13 cellular contexts compared by ENCODE assay signal in the genomic region with DNA sequence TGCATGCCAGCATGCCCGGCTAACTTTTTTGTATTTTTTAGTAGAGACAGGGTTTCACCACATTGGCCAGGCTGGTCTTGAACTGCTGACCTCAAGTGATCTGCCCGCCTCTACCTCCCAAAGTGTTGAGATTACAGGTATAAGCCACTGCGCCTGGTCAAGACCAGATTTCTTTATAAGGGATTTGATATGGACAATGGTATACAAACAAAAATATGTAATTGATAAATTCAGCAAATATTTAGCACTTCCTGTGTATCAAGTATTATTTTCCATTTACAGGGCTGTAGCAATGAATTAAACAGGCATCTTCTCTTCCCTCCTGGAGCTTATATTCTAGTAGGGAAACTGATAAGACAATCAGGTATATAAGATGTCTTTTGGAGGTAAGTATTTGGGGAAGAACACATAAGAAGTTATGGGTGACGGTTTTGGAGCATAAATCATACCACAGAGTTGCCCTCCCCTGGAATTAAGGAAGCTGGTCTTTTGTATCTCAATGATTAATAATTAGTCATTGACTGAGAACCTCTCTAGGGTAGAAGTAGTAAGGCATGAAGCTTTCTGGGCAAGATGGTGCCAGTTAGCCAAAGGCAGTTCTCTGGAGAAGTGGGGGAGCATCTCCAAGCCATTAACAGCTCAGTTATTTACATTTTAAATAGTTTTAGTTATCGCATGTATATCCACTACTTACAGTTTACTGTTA.
"Had no signal": no experiment of that assay in that cellular context is flagged by ENCODE, and none has a peak within 500 bp of the region (broad histone marks: within the 10 kb centered on the region; RNA-seq: fewer than 3 reads in every experiment).

No MANE protein-coding gene starts in this region.

- H3K36me3 ChIP-seq: neutrophil, stomach, thoracic aorta had no signal

- H3K9me3 ChIP-seq: neutrophil, stomach, thoracic aorta had no signal

- DNase-seq: activated CD4-positive, alpha-beta T cell treated with anti-CD3 and anti-CD28 coated beads for 48 hours; activated CD8-positive, alpha-beta memory T cell treated with anti-CD3 and anti-CD28 coated beads, Interleukin-2, amount 50 U/mL, for 48 hours; activated CD8-positive, alpha-beta T cell treated with anti-CD3 and anti-CD28 coated beads, Interleukin-2, amount 10 ng/mL, durations not matched to agents 7 days and 5 days; activated naive CD4-positive, alpha-beta T cell treated with anti-CD3 and anti-CD28 coated beads for 36 hours; central memory CD4-positive, alpha-beta T cell; effector CD8-positive, alpha-beta T cell; naive thymus-derived CD8-positive, alpha-beta T cell; stomach had no signal

- H3K4me3 ChIP-seq: coronary artery, skin epidermis, stomach, thoracic aorta had no signal

- ATAC-seq: activated CD8-positive, alpha-beta T cell treated with anti-CD3 and anti-CD28 coated beads, Interleukin-2, amount 10 ng/mL, durations not matched to agents 7 days and 5 days; naive thymus-derived CD8-positive, alpha-beta T cell; WTC11 had no signal

- H3K27ac ChIP-seq: coronary artery, neutrophil, skin epidermis, stomach, thoracic aorta had no signal

- H3K27me3 ChIP-seq: neutrophil, stomach had no signal
